ENCODE assay signal across 22 cellular contexts in the genomic region with DNA sequence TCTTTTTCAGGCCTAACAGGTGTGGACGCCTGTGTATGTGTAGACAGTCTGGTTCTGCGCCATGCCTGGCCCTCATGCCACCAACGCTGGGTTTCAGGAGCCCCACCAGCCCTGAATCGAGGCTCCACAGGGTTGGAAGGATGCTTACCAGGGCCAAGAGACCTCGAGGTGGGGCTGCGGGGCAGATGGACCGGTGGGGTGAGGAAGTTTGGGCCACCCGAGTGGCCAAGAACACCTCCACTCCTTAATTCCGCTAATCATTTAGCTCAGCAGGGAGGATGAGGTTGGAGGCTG. TPM values are rescaled to one million over a fixed set of nuclear protein-coding genes. Genes with fewer than 3 reads are reported as not detected.
"Had no signal": no experiment of that assay in that cellular context is flagged by ENCODE, and none has a peak within 500 bp of the region (broad histone marks: within the 10 kb centered on the region; RNA-seq: fewer than 3 reads in every experiment).

No MANE protein-coding gene starts in this region.

- H3K4me3 ChIP-seq: hepatocyte, lung, right atrium auricular region, suprapubic skin, thyroid gland, upper lobe of left lung, uterus had no signal

- H3K9me3 ChIP-seq: right atrium auricular region, suprapubic skin, thyroid gland, upper lobe of left lung, uterus had no signal

- H3K4me1 ChIP-seq: uterus had no signal

- H3K4me1 Mint-ChIP-seq: nephron had no signal

- H3K27ac Mint-ChIP-seq: nephron had no signal

- H3K36me3 ChIP-seq: right atrium auricular region, suprapubic skin, thyroid gland, upper lobe of left lung, uterus had no signal

- H3K27ac ChIP-seq: hepatocyte, right atrium auricular region, suprapubic skin, thyroid gland, upper lobe of left lung, uterus had no signal

- DNase-seq: effector memory CD4-positive, alpha-beta T cell; erythroblast; foreskin melanocyte; head of caudate nucleus; left colon; left ventricle myocardium superior; mesenchymal stem cell; midbrain; small intestine; stimulated activated CD4-positive, alpha-beta T cell treated with anti-CD3 and anti-CD28 coated beads, Interleukin-12 subunit alpha, Interleukin-12 subunit beta, amount 100 ng/mL, for 4 hours; stimulated activated naive CD4-positive, alpha-beta T cell treated with Interleukin-2 at 50 U/mL for 16 hours; thyroid gland; upper lobe of left lung; uterus had no signal

- H3K4me3 Mint-ChIP-seq: nephron had no signal

- ATAC-seq: left colon, left ventricle myocardium superior had no signal

RNA-seq across cellular contexts. Expression of gene ONECUT1, which starts 6.0 kb away (rescaled TPM):
- total RNA-seq: kidney epithelial cell, left colon, left ventricle myocardium superior, osteoblast, pulmonary artery endothelial cell, right atrium auricular region, thyroid gland, uterus had no signal
- polyA plus RNA-seq: lung, small intestine had no signal
